2 cellular contexts compared by ENCODE assay signal in genomic region chr6:158184598-158184997, GRCh38.
TF ChIP-seq lines count a peak whose summit lies in the region.

No MANE protein-coding gene starts in this region.

TF ChIP-seq in IMR-90, 13 proteins besides CTCF, POLR2A, EP300 and RAD21:
- TF ChIP-seq NFE2L2 (IDR thresholded peaks at IDR 0.05; ENCODE audit: low read depth, low read length) (no peak), RFX5 (IDR thresholded peaks at IDR 0.05; ENCODE audit: low read depth, low read length) (no peak), MAZ (IDR thresholded peaks at IDR 0.05; ENCODE audit: borderline replicate concordance, low read depth, low read length) (no peak), BHLHE40 (IDR thresholded peaks at IDR 0.05; ENCODE audit: low read depth, low read length) (no peak), CHD1 (IDR thresholded peaks at IDR 0.05; ENCODE audit: low read depth, low read length) (no peak), CEBPB (IDR thresholded peaks at IDR 0.05; ENCODE audit: low read depth, low read length) (no peak), SMC3 (IDR thresholded peaks at IDR 0.05; ENCODE audit: low read depth, low read length) (no peak), MAFK (IDR thresholded peaks at IDR 0.05; ENCODE audit: low read depth, low read length) (no peak), FOS (IDR thresholded peaks at IDR 0.05; ENCODE audit: low read depth, low read length) (no peak), USF2 (IDR thresholded peaks at IDR 0.05; ENCODE audit: low read depth, low read length) (no peak), MXI1 (IDR thresholded peaks at IDR 0.05; ENCODE audit: borderline replicate concordance, low read depth, low read length) (no peak), RCOR1 (IDR thresholded peaks at IDR 0.05; ENCODE audit: insufficient replicate concordance, low read length) (no peak), ELK1 (IDR thresholded peaks at IDR 0.05; ENCODE audit: borderline replicate concordance, low read depth, low read length) (no peak)

TF ChIP-seq in K562, 482 proteins besides CTCF, POLR2A, EP300 and RAD21:
- TF ChIP-seq FOXA3 (CRISPR knock-in tag; conservative IDR thresholded peaks at IDR 0.05 in 1 of 2, IDR thresholded peaks at IDR 0.05 in 1 of 2) (no peak), MTA2 (IDR thresholded peaks at IDR 0.05; ENCODE audit: low read depth) (no peak), MEIS2 (IDR thresholded peaks at IDR 0.05; ENCODE audit: partially characterized antibody) (peak; percentile 37)
